Comparison of ENCODE assay signal across 8 cellular contexts in the genomic region with DNA sequence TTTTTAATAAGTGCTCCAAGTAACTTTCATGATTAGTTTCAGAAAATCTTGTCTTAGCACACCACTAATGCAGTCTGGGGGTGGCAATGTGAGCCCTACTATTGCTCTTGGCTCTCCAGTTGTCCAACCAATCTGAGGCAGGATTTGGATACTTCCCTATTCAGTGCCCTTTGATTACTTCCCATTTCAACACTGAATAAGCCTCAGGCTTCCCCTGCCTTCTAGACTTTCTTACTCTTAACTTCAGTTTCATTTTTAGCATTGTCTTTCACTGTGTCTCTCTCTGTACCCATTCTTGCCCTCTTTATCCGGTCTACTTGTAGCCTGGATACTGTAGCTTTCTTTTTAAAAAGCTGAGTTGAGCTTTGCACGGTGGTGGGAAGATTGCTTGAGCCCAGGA.
DNase-seq lines count a peak whose midpoint lies in the region; ATAC-seq and TF ChIP-seq lines count a peak whose summit lies in the region.

No MANE protein-coding gene starts in this region.

- no peaks in the 10 kb centered on the region for H3K79me1 ChIP-seq in H9 (ENCODE audit: insufficient read depth, low read depth, low read length, poor library complexity, severe bottlenecking)

- H3K36me3 Mint-ChIP-seq in chondrocyte (ENCODE audit: low read depth) (peaks cover 4% of the 10 kb centered on the region), endodermal cell (ENCODE audit: low read depth) (no peaks in the 10 kb centered on the region), H9 (ENCODE audit: insufficient read depth in 1 of 3, low read depth in 3 of 3) (no peaks in the 10 kb centered on the region)

- WGBS in endodermal cell (ENCODE audit: insufficient coverage in 1 of 2, insufficient read length in 1 of 2), 2 experiments: 100% methylated on average over 2 of the region's 2 CpGs; no CpG with 5 or more reads in 1 of the 2 experiments
- no CpG with 5 or more reads among the region's 2 CpGs for WGBS in H9 (ENCODE audit: extremely low coverage, insufficient read length, low lambda C conversion rate)

- no peak overlapping the region for H2AK5ac ChIP-seq in H9 (ENCODE audit: insufficient read length, low read length)

- TF ChIP-seq CTCF in chondrocyte (IDR thresholded peaks at IDR 0.05) (no peak), endodermal cell (conservative IDR thresholded peaks at IDR 0.05) (no peak), H9 (conservative IDR thresholded peaks at IDR 0.05) (no peak), A673 (conservative IDR thresholded peaks at IDR 0.05; ENCODE audit: low read depth, low read length) (no peak)

- no peaks in the 10 kb centered on the region for H3K79me2 ChIP-seq in H9 (ENCODE audit: insufficient read depth, low read length)

- no peak overlapping the region for H3T11ph ChIP-seq in H9 (ENCODE audit: low read length)

- no peak overlapping the region for H3K4me2 ChIP-seq in H9 (ENCODE audit: insufficient read depth, insufficient read length, low read length)

- H4K20me1 ChIP-seq in H9 (ENCODE audit: control insufficient read depth, insufficient read depth, insufficient read length): no peaks in the 10 kb centered on the region

- H3K56ac ChIP-seq in H9 (ENCODE audit: insufficient read length, low read depth, low read length): no peak overlapping the region

- H3K23me2 ChIP-seq in H9 (ENCODE audit: insufficient read length, low read depth, low read length, poor library complexity, severe bottlenecking): no peaks in the 10 kb centered on the region

- no peak overlapping the region for H3K4ac ChIP-seq in H9 (ENCODE audit: low read depth, low read length)

- no peak overlapping the region for H3K18ac ChIP-seq in H9 (ENCODE audit: insufficient read length, low read depth, low read length)

- H3K36me3 ChIP-seq in MG63 (no peaks in the 10 kb centered on the region), endodermal cell (ENCODE audit: control insufficient read depth, insufficient read depth, low read length) (no peaks in the 10 kb centered on the region), A673 (ENCODE audit: insufficient read depth, low read length, poor library complexity, severe bottlenecking) (no peaks in the 10 kb centered on the region)

- H4K5ac ChIP-seq in H9 (ENCODE audit: insufficient read length, low read depth, low read length): no peak overlapping the region

- no peak overlapping the region for H3K4me3 Mint-ChIP-seq in chondrocyte (ENCODE audit: unreplicated experiment)
- H3K4me3 Mint-ChIP-seq in endodermal cell: no peak overlapping the region
- H3K4me3 Mint-ChIP-seq in H9: no peak overlapping the region

- H3K14ac ChIP-seq in H9 (ENCODE audit: insufficient read depth, low read length): no peak overlapping the region

- no peaks in the 10 kb centered on the region for H3K9me3 Mint-ChIP-seq in chondrocyte (ENCODE audit: low read depth)
- H3K9me3 Mint-ChIP-seq in endodermal cell: no peaks in the 10 kb centered on the region
- H3K9me3 Mint-ChIP-seq in H9: no peaks in the 10 kb centered on the region

- no peak overlapping the region for H4K91ac ChIP-seq in H9 (ENCODE audit: insufficient read length, low read depth, low read length)

- H2BK5ac ChIP-seq in H9 (ENCODE audit: insufficient read length, low read length): no peak overlapping the region

- H3K27ac ChIP-seq in endodermal cell (ENCODE audit: low read depth, low read length) (no peak overlapping the region), H9 (ENCODE audit: insufficient read length, low read depth, low read length) (no peak overlapping the region), A673 (ENCODE audit: low read depth, low read length, poor library complexity, severe bottlenecking) (no peak overlapping the region)

- CTCF ChIA-PET in A673 (lab: Charles Lee): no interaction called here

- H3K4me3 ChIP-seq in GM08714 (ENCODE audit: low read length): peak overlapping the region; percentile 29; the same call in 1 of the 2 replicates
- no peak overlapping the region for H3K4me3 ChIP-seq in MG63
- H3K4me3 ChIP-seq in endodermal cell (ENCODE audit: low read length): no peak overlapping the region
- H3K4me3 ChIP-seq in A673 (ENCODE audit: low read depth, low read length, poor library complexity, severe bottlenecking): no peak overlapping the region

- no peaks in the 10 kb centered on the region for H3K4me1 ChIP-seq in endodermal cell (ENCODE audit: control insufficient read depth, insufficient read depth, low read length)
- H3K4me1 ChIP-seq in H9 (ENCODE audit: insufficient read depth, low read length): no peaks in the 10 kb centered on the region
- no peaks in the 10 kb centered on the region for H3K4me1 ChIP-seq in A673 (ENCODE audit: insufficient read depth, low read length, poor library complexity, severe bottlenecking)

- H2AFZ ChIP-seq in H9 (ENCODE audit: low read length): no peak overlapping the region

- H2BK15ac ChIP-seq in H9 (ENCODE audit: low read depth, low read length): no peak overlapping the region

- no peaks in the 10 kb centered on the region for H3K27me3 Mint-ChIP-seq in chondrocyte (ENCODE audit: low read depth)
- no peaks in the 10 kb centered on the region for H3K27me3 Mint-ChIP-seq in endodermal cell (ENCODE audit: insufficient read depth)
- no peaks in the 10 kb centered on the region for H3K27me3 Mint-ChIP-seq in H9 (ENCODE audit: low read depth)

- H2BK120ac ChIP-seq in H9 (ENCODE audit: low read depth, low read length, poor library complexity, severe bottlenecking): no peak overlapping the region

- ATAC-seq in GM19467 (IDR thresholded peaks at IDR 0.05; ENCODE audit: unreplicated experiment) (peak; percentile 90), HG03460 (IDR thresholded peaks at IDR 0.05; ENCODE audit: unreplicated experiment) (peak; percentile 94)

- BruUV-seq in A673 (replicated peaks; lab: Mats Ljungman, UMichigan): no TSS peak

- no peak overlapping the region for H2BK20ac ChIP-seq in H9 (ENCODE audit: low read depth, low read length, poor library complexity, severe bottlenecking)

- H3K4me1 Mint-ChIP-seq in chondrocyte (ENCODE audit: low read depth) (peaks cover 9% of the 10 kb centered on the region), endodermal cell (no peaks in the 10 kb centered on the region), H9 (peaks cover 2 to 4% of the 10 kb centered on the region in 2 experiments; a peak in 2 of 4 replicates)

- no peaks in the 10 kb centered on the region for H3K27me3 ChIP-seq in MG63
- H3K27me3 ChIP-seq in endodermal cell (ENCODE audit: control insufficient read depth, insufficient read depth, low read length, poor library complexity, severe bottlenecking): no peaks in the 10 kb centered on the region
- no peaks in the 10 kb centered on the region for H3K27me3 ChIP-seq in H9 (ENCODE audit: insufficient read depth, low read length)
- no peaks in the 10 kb centered on the region for H3K27me3 ChIP-seq in A673 (replicated peaks; ENCODE audit: insufficient read depth, low read depth, low read length, poor library complexity)

- no peak overlapping the region for H3K23ac ChIP-seq in H9 (ENCODE audit: insufficient read length, low read depth, low read length)

- H4K8ac ChIP-seq in H9 (replicated peaks; ENCODE audit: insufficient read length, low read depth, low read length): no peak overlapping the region

- DNase-seq in chondrocyte (ENCODE audit: low spot score) (no peak), MG63 (no peak), endodermal cell (no peak), H9 (no peak), A673 (ENCODE audit: low spot score) (no peak)

- intact Hi-C loops in A673 (cut with micrococcal nuclease; ENCODE audit: unreplicated experiment): no loop called here

- H2BK12ac ChIP-seq in H9 (ENCODE audit: insufficient read length, low read depth, low read length): no peak overlapping the region

- H3K9me3 ChIP-seq in MG63 (peaks cover 2% of the 10 kb centered on the region; the same call in 1 of the 2 replicates), endodermal cell (ENCODE audit: control insufficient read depth, low read length) (no peaks in the 10 kb centered on the region), H9 (ENCODE audit: control insufficient read depth, low read depth, low read length) (no peaks in the 10 kb centered on the region), A673 (ENCODE audit: low read depth, low read length, poor library complexity, severe bottlenecking) (no peaks in the 10 kb centered on the region)

- H3K27ac Mint-ChIP-seq in chondrocyte (ENCODE audit: unreplicated experiment): peak overlapping the region; percentile 45
- H3K27ac Mint-ChIP-seq in endodermal cell: no peak overlapping the region
- no peak overlapping the region for H3K27ac Mint-ChIP-seq in H9

- H3K9ac ChIP-seq in endodermal cell (ENCODE audit: extremely low read depth, low read length, poor library complexity, severe bottlenecking): no peak overlapping the region
- H3K9ac ChIP-seq in H9 (ENCODE audit: extremely low read depth, insufficient read length, low read length): no peak overlapping the region

- POLR2A ChIA-PET in A673 (lab: Charles Lee; ENCODE audit: low non-redundant PET): no interaction called here
